ENCODE assay signal across 26 cellular contexts in genomic region chr2:128491845-128492244, GRCh38.
DNase-seq lines count a peak whose midpoint lies in the region; ATAC-seq and TF ChIP-seq lines count a peak whose summit lies in the region.
"Had no signal": no experiment of that assay in that cellular context is flagged by ENCODE, and none has a peak within 500 bp of the region (broad histone marks: within the 10 kb centered on the region; RNA-seq: fewer than 3 reads in every experiment).

No MANE protein-coding gene starts in this region.

- H3K18ac ChIP-seq in mesenchymal stem cell (ENCODE audit: low read depth in 1 of 2, low read length in 2 of 2) = no peak overlapping the region

- no peak overlapping the region for H3K27ac ChIP-seq in endodermal cell (ENCODE audit: low read depth, low read length)
- H3K27ac ChIP-seq in mesenchymal stem cell (ENCODE audit: low read length, poor library complexity, severe bottlenecking) = no peak overlapping the region
- no peak overlapping the region for H3K27ac ChIP-seq in upper lobe of right lung
- no peak overlapping the region for H3K27ac ChIP-seq in gastroesophageal sphincter
- H3K27ac ChIP-seq in smooth muscle cell (ENCODE audit: low read depth) = no peak overlapping the region
- H3K27ac ChIP-seq: tibial nerve, VCaP had no signal

- H3K4me2 ChIP-seq in mesenchymal stem cell (ENCODE audit: low read length, poor library complexity, severe bottlenecking) = no peak overlapping the region
- H3K4me2 ChIP-seq in smooth muscle cell = no peak overlapping the region

- H3K14ac ChIP-seq in mesenchymal stem cell (ENCODE audit: low read length in 2 of 2) = no peak overlapping the region

- no peak for ATAC-seq in upper lobe of right lung
- no peak for ATAC-seq in gastroesophageal sphincter
- ATAC-seq: activated T-cell treated with anti-CD3 and anti-CD28 coated beads, Interleukin-2, amount 50 U/mL, for 72 hours; left colon; Panc1; stimulated activated naive CD8-positive, alpha-beta T cell treated with anti-CD3 and anti-CD28 coated beads, Interleukin-15, amount 100 ng/mL, for 72 hours had no signal

- H4K91ac ChIP-seq in mesenchymal stem cell (ENCODE audit: low read length) = peak overlapping the region; percentile 21

- WGBS in endodermal cell (ENCODE audit: insufficient coverage in 1 of 2, insufficient read length in 1 of 2), 2 experiments = 33 to 64% methylated on average over 2 to 6 of the region's 6 CpGs
- 72% methylated on average over 6 of the region's 6 CpGs for WGBS in mesenchymal stem cell
- 100% methylated on average over 2 of the region's 6 CpGs; no CpG with 5 or more reads in 1 of the 2 donors for WGBS in gastroesophageal sphincter (ENCODE audit: low coverage in 1 of 2), 2 donors
- WGBS in smooth muscle cell (ENCODE audit: low lambda C conversion rate) = 53% methylated on average over 6 of the region's 6 CpGs

- no peak overlapping the region for H2BK15ac ChIP-seq in mesenchymal stem cell (ENCODE audit: low read depth, poor library complexity, severe bottlenecking)

- intact Hi-C loops in upper lobe of right lung (cut with DNase I) = no loop called here

- in situ Hi-C loops in HAP-1 (cut with MboI; ENCODE audit: low sequenced_read_pairs) (no loop called here), G401 (cut with HindIII; ENCODE audit: low sequenced_read_pairs) (no loop called here)

- no peaks in the 10 kb centered on the region for H3K79me1 ChIP-seq in mesenchymal stem cell (replicated peaks; ENCODE audit: low read length, poor library complexity, severe bottlenecking)

- no peaks in the 10 kb centered on the region for H3K27me3 ChIP-seq in HAP-1 (ENCODE audit: low read depth)
- H3K27me3 ChIP-seq in endodermal cell (ENCODE audit: control insufficient read depth, insufficient read depth, low read length, poor library complexity, severe bottlenecking) = no peaks in the 10 kb centered on the region
- peaks cover 12 to 37% of the 10 kb centered on the region in 2 experiments for H3K27me3 ChIP-seq in mesenchymal stem cell (ENCODE audit: control insufficient read depth in 1 of 2, insufficient read depth in 1 of 2, low read length in 2 of 2)
- no peaks in the 10 kb centered on the region for H3K27me3 ChIP-seq in upper lobe of right lung
- H3K27me3 ChIP-seq in gastroesophageal sphincter = peaks cover 18% of the 10 kb centered on the region
- H3K27me3 ChIP-seq in smooth muscle cell (ENCODE audit: low read depth) = peaks cover 13% of the 10 kb centered on the region
- H3K27me3 ChIP-seq: tibial nerve had no signal

- H3K4me3 ChIP-seq in HAP-1 = no peak overlapping the region
- H3K4me3 ChIP-seq in endodermal cell (ENCODE audit: low read length) = no peak overlapping the region
- H3K4me3 ChIP-seq in mesenchymal stem cell (ENCODE audit: insufficient read depth in 1 of 2, low read depth in 1 of 2, low read length in 2 of 2) = no peak overlapping the region
- no peak overlapping the region for H3K4me3 ChIP-seq in upper lobe of right lung
- H3K4me3 ChIP-seq in gastroesophageal sphincter = no peak overlapping the region
- no peak overlapping the region for H3K4me3 ChIP-seq in smooth muscle cell
- H3K4me3 ChIP-seq: tibial nerve had no signal

- H2BK12ac ChIP-seq in mesenchymal stem cell (ENCODE audit: low read length in 2 of 2) = no peak overlapping the region

- no peaks in the 10 kb centered on the region for H3K9me3 Mint-ChIP-seq in endodermal cell
- H3K9me3 Mint-ChIP-seq: activated CD4-positive, alpha-beta T cell treated with anti-CD3 and anti-CD28 coated beads, Interleukin-2, amount 10 ng/mL, durations not matched to agents 7 days and 5 days; activated T-cell treated with anti-CD3 and anti-CD28 coated beads, Interleukin-2, amount 50 U/mL, for 72 hours had no signal

- H2BK5ac ChIP-seq in mesenchymal stem cell (ENCODE audit: low read depth, low read length, poor library complexity, severe bottlenecking) = no peak overlapping the region

- DNase-seq in HAP-1 (ENCODE audit: low spot score in 2 of 2) (peak; percentile 10 to 18), endodermal cell (peak; percentile 71), mesenchymal stem cell (no peak), upper lobe of right lung (peak; percentile 19), G401 (ENCODE audit: low spot score) (no peak), smooth muscle cell (lab: John Stamatoyannopoulos, UW; ENCODE audit: unreplicated experiment) (no peak)
- DNase-seq: activated CD4-positive, alpha-beta T cell treated with anti-CD3 and anti-CD28 coated beads, Interleukin-2, amount 10 ng/mL, durations not matched to agents 7 days and 5 days; activated naive CD4-positive, alpha-beta T cell; activated T-cell treated with anti-CD3 and anti-CD28 coated beads, Interleukin-2, amount 50 U/mL, for 72 hours; C1 segment of cervical spinal cord; left colon; NCI-H1092 treated with DMSO at 0.1 percent for 48 hours; NCI-H187; NCI-H2171; NCI-H524; nucleus accumbens; SIG-M5; stimulated activated naive CD8-positive, alpha-beta T cell treated with anti-CD3 and anti-CD28 coated beads, Interleukin-15, amount 100 ng/mL, for 72 hours; T-helper 9 cell had no signal

- H3K27me3 Mint-ChIP-seq in endodermal cell (ENCODE audit: insufficient read depth) = peaks cover 31% of the 10 kb centered on the region

- H3K36me3 ChIP-seq in HAP-1 (replicated peaks) (no peaks in the 10 kb centered on the region), endodermal cell (ENCODE audit: control insufficient read depth, insufficient read depth, low read length) (no peaks in the 10 kb centered on the region), mesenchymal stem cell (ENCODE audit: control insufficient read depth in 1 of 2, insufficient read depth in 2 of 2, low read depth in 1 of 2, low read length in 2 of 2) (no peaks in the 10 kb centered on the region), upper lobe of right lung (no peaks in the 10 kb centered on the region), gastroesophageal sphincter (no peaks in the 10 kb centered on the region), smooth muscle cell (ENCODE audit: low read depth) (no peaks in the 10 kb centered on the region)
- H3K36me3 ChIP-seq: tibial nerve had no signal

- no peak for TF ChIP-seq EP300 in gastroesophageal sphincter (IDR thresholded peaks at IDR 0.05)

- H3K4me3 Mint-ChIP-seq in endodermal cell = no peak overlapping the region
- H3K4me3 Mint-ChIP-seq: activated CD4-positive, alpha-beta T cell treated with anti-CD3 and anti-CD28 coated beads, Interleukin-2, amount 10 ng/mL, durations not matched to agents 7 days and 5 days; activated T-cell treated with anti-CD3 and anti-CD28 coated beads, Interleukin-2, amount 50 U/mL, for 72 hours; IgD-negative memory B cell; memory B cell; stimulated activated naive CD8-positive, alpha-beta T cell treated with anti-CD3 and anti-CD28 coated beads, Interleukin-15, amount 100 ng/mL, for 72 hours had no signal

- peaks cover 48% of the 10 kb centered on the region for H3K4me1 Mint-ChIP-seq in endodermal cell
- H3K4me1 Mint-ChIP-seq: activated CD4-positive, alpha-beta T cell treated with anti-CD3 and anti-CD28 coated beads, Interleukin-2, amount 10 ng/mL, durations not matched to agents 7 days and 5 days; IgD-negative memory B cell; memory B cell; stimulated activated naive CD8-positive, alpha-beta T cell treated with anti-CD3 and anti-CD28 coated beads, Interleukin-15, amount 100 ng/mL, for 72 hours had no signal

- H4K20me1 ChIP-seq in smooth muscle cell (ENCODE audit: low read depth) = no peaks in the 10 kb centered on the region

- H2AFZ ChIP-seq in mesenchymal stem cell (ENCODE audit: low read depth, low read length) (no peak overlapping the region), smooth muscle cell (ENCODE audit: low read depth) (no peak overlapping the region)

- H2AK5ac ChIP-seq in mesenchymal stem cell (ENCODE audit: low read length, severe bottlenecking) = no peak overlapping the region

- no peaks in the 10 kb centered on the region for H3K79me2 ChIP-seq in smooth muscle cell (ENCODE audit: low read depth)

- no peak overlapping the region for H2BK120ac ChIP-seq in mesenchymal stem cell (ENCODE audit: low read depth, low read length)

- no peak for TF ChIP-seq POLR2A in gastroesophageal sphincter (IDR thresholded peaks at IDR 0.05)

- no peak overlapping the region for H3K9ac ChIP-seq in endodermal cell (ENCODE audit: extremely low read depth, low read length, poor library complexity, severe bottlenecking)
- H3K9ac ChIP-seq in mesenchymal stem cell (ENCODE audit: low read length) = no peak overlapping the region
- no peak overlapping the region for H3K9ac ChIP-seq in smooth muscle cell (ENCODE audit: low read depth)

- H3K4me1 ChIP-seq in HAP-1 (no peaks in the 10 kb centered on the region), endodermal cell (ENCODE audit: control insufficient read depth, insufficient read depth, low read length) (peaks cover 14% of the 10 kb centered on the region), mesenchymal stem cell (ENCODE audit: control insufficient read depth, insufficient read depth, low read depth, low read length) (peaks cover 4% of the 10 kb centered on the region), upper lobe of right lung (no peaks in the 10 kb centered on the region), gastroesophageal sphincter (no peaks in the 10 kb centered on the region), smooth muscle cell (ENCODE audit: low read depth) (no peaks in the 10 kb centered on the region)

- H3F3A ChIP-seq in smooth muscle cell (ENCODE audit: low read depth) = no peaks in the 10 kb centered on the region

- TF ChIP-seq CTCF in endodermal cell (conservative IDR thresholded peaks at IDR 0.05) (no peak), upper lobe of right lung (IDR thresholded peaks at IDR 0.05) (no peak), gastroesophageal sphincter (IDR thresholded peaks at IDR 0.05) (no peak), smooth muscle cell (IDR thresholded peaks at IDR 0.05; ENCODE audit: borderline replicate concordance, insufficient read depth, poor library complexity, severe bottlenecking) (no peak)

- H3K27ac Mint-ChIP-seq in endodermal cell = peak overlapping the region; percentile 0
- H3K27ac Mint-ChIP-seq: activated CD4-positive, alpha-beta T cell treated with anti-CD3 and anti-CD28 coated beads, Interleukin-2, amount 10 ng/mL, durations not matched to agents 7 days and 5 days; activated T-cell treated with anti-CD3 and anti-CD28 coated beads, Interleukin-2, amount 50 U/mL, for 72 hours; memory B cell had no signal

- H3K36me3 Mint-ChIP-seq in endodermal cell (ENCODE audit: low read depth) = no peaks in the 10 kb centered on the region
- H3K36me3 Mint-ChIP-seq: IgD-negative memory B cell, memory B cell had no signal

- no peak overlapping the region for H3K4ac ChIP-seq in mesenchymal stem cell (ENCODE audit: low read depth in 1 of 2, low read length in 2 of 2)

- H3K9me3 ChIP-seq in HAP-1 = no peaks in the 10 kb centered on the region
- no peaks in the 10 kb centered on the region for H3K9me3 ChIP-seq in endodermal cell (ENCODE audit: control insufficient read depth, low read length)
- no peaks in the 10 kb centered on the region for H3K9me3 ChIP-seq in mesenchymal stem cell (ENCODE audit: control insufficient read depth, low read length)
- H3K9me3 ChIP-seq in upper lobe of right lung = no peaks in the 10 kb centered on the region
- H3K9me3 ChIP-seq in gastroesophageal sphincter = peaks cover 0 to 14% (median 0%) of the 10 kb centered on the region in 3 donors
- no peaks in the 10 kb centered on the region for H3K9me3 ChIP-seq in smooth muscle cell (replicated peaks; ENCODE audit: low read depth)
- H3K9me3 ChIP-seq: Caco-2 had no signal

- no peak overlapping the region for H4K8ac ChIP-seq in mesenchymal stem cell (ENCODE audit: low read length)

- H3K23ac ChIP-seq in mesenchymal stem cell (ENCODE audit: low read length in 2 of 2) = no peak overlapping the region

Comparison
In these comparisons a context has a peak if more than half of its experiments do, and no peak if none do; other contexts are left out.
1. DNase-seq: peak in HAP-1 (2 of 2), endodermal cell (single experiment) and upper lobe of right lung (single experiment); none in mesenchymal stem cell (single experiment), G401 (single experiment) and smooth muscle cell (single experiment).